ENCODE assay signal across 6 cellular contexts in the genomic region with DNA sequence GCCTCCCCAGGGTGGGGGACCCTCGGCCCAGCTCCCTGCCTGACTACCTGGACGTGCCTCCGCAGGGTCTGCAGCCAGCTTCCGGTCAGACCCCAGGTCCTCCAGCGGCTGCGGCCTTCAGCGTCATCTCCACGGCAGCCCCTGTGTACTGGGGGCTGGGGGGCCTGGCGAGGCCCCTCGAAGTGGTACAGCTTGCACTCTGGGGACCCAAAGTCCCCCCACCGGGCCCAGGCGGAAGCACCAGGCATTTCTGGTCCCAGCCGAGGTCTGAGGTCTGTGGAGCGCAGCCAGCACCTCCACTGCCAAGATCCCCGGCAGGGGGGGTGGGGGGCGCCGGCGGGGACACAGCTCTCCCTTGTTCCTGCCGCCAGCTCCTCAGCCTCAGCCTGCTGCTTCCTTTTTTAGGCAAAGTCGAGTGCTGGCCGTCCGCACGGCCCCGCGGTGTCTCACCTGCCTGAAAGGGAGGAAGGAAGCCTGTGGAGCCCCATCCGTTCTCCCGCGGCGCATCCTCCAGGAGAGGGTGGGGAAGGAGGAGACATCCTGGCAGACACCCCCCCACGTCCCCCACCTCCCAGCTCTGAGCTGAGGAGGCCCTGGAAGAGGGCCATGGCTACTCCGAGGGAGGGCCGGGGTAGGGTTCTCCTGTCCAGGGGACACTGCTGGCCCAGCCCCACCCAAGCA. TPM values are rescaled to one million over a fixed set of nuclear protein-coding genes. Genes with fewer than 3 reads are reported as not detected.
DNase-seq lines count a peak whose midpoint lies in the region; ATAC-seq and TF ChIP-seq lines count a peak whose summit lies in the region.

No MANE protein-coding gene starts in this region.

- no peaks in the 10 kb centered on the region for H3K36me3 ChIP-seq in effector memory CD4-positive, alpha-beta T cell (ENCODE audit: control insufficient read depth, insufficient read depth, low read length)

- ATAC-seq in esophagus mucosa (peak; percentile 4), sciatic nerve (peak; percentile 40)

- no peaks in the 10 kb centered on the region for H3K9me3 ChIP-seq in effector memory CD4-positive, alpha-beta T cell (ENCODE audit: control insufficient read depth, low read length)

- TF ChIP-seq RAD21 in Ishikawa (IDR thresholded peaks at IDR 0.05; ENCODE audit: low read depth): no peak

- DNase-seq in sciatic nerve (ENCODE audit: low spot score): peak; percentile 85
- DNase-seq in effector memory CD4-positive, alpha-beta T cell: no peak
- no peak for DNase-seq in NCI-H1092 (lab: John Stamatoyannopoulos, UW)
- DNase-seq in central memory CD4-positive, alpha-beta T cell: no peak

- no peak overlapping the region for H3K4me3 ChIP-seq in effector memory CD4-positive, alpha-beta T cell (ENCODE audit: insufficient read depth, low read depth, low read length, poor library complexity, severe bottlenecking)

- peaks cover 9% of the 10 kb centered on the region for H3K4me1 ChIP-seq in effector memory CD4-positive, alpha-beta T cell (ENCODE audit: control insufficient read depth, insufficient read depth, low read length, poor library complexity, severe bottlenecking)

- no peak overlapping the region for H3K27ac ChIP-seq in effector memory CD4-positive, alpha-beta T cell (ENCODE audit: insufficient read depth, low read length, poor library complexity, severe bottlenecking)

- intact Hi-C loops in sciatic nerve (cut with DNase I): no loop called here

- TF ChIP-seq EP300 in Ishikawa (IDR thresholded peaks at IDR 0.05; ENCODE audit: borderline replicate concordance): no peak

- peaks cover 46% of the 10 kb centered on the region for H3K27me3 ChIP-seq in effector memory CD4-positive, alpha-beta T cell (replicated peaks; ENCODE audit: control insufficient read depth, insufficient read depth, low read length, poor library complexity, severe bottlenecking)

TF ChIP-seq in Ishikawa, 13 proteins besides CTCF, POLR2A, EP300 and RAD21:
- no peak for TF ChIP-seq TCF12 (IDR thresholded peaks at IDR 0.05; ENCODE audit: low read depth)
- TF ChIP-seq ZBTB7A (IDR thresholded peaks at IDR 0.05; ENCODE audit: low read depth): peak; percentile 74
- TF ChIP-seq TEAD4 (IDR thresholded peaks at IDR 0.05): no peak
- TF ChIP-seq, protein P1, sequence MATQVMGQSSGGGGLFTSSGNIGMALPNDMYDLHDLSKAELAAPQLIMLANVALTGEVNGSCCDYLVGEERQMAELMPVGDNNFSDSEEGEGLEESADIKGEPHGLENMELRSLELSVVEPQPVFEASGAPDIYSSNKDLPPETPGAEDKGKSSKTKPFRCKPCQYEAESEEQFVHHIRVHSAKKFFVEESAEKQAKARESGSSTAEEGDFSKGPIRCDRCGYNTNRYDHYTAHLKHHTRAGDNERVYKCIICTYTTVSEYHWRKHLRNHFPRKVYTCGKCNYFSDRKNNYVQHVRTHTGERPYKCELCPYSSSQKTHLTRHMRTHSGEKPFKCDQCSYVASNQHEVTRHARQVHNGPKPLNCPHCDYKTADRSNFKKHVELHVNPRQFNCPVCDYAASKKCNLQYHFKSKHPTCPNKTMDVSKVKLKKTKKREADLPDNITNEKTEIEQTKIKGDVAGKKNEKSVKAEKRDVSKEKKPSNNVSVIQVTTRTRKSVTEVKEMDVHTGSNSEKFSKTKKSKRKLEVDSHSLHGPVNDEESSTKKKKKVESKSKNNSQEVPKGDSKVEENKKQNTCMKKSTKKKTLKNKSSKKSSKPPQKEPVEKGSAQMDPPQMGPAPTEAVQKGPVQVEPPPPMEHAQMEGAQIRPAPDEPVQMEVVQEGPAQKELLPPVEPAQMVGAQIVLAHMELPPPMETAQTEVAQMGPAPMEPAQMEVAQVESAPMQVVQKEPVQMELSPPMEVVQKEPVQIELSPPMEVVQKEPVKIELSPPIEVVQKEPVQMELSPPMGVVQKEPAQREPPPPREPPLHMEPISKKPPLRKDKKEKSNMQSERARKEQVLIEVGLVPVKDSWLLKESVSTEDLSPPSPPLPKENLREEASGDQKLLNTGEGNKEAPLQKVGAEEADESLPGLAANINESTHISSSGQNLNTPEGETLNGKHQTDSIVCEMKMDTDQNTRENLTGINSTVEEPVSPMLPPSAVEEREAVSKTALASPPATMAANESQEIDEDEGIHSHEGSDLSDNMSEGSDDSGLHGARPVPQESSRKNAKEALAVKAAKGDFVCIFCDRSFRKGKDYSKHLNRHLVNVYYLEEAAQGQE (IDR thresholded peaks at IDR 0.05; ENCODE audit: low read depth): no peak
- TF ChIP-seq NFIC (IDR thresholded peaks at IDR 0.05): no peak
- TF ChIP-seq CEBPB (IDR thresholded peaks at IDR 0.05): no peak
- TF ChIP-seq FOXM1 (IDR thresholded peaks at IDR 0.05; ENCODE audit: borderline replicate concordance, low read depth): no peak
- no peak for TF ChIP-seq TAF1 (IDR thresholded peaks at IDR 0.05; ENCODE audit: low read depth)
- no peak for TF ChIP-seq CREB1 (IDR thresholded peaks at IDR 0.05; ENCODE audit: low read depth)
- TF ChIP-seq EGR1 (IDR thresholded peaks at IDR 0.05): no peak
- TF ChIP-seq USF1 (IDR thresholded peaks at IDR 0.05): no peak
- TF ChIP-seq, protein P2, sequence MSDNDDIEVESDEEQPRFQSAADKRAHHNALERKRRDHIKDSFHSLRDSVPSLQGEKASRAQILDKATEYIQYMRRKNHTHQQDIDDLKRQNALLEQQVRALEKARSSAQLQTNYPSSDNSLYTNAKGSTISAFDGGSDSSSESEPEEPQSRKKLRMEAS (IDR thresholded peaks at IDR 0.05): peak; percentile 4; the same call in 1 of the 2 replicates
- no peak for TF ChIP-seq YY1 (IDR thresholded peaks at IDR 0.05; ENCODE audit: low read depth)

RNA-seq across cellular contexts. Expression of gene VWA1, which starts 1.2 kb away (rescaled TPM):
- total RNA-seq in esophagus mucosa: 29.4 TPM
- 175 TPM for total RNA-seq in sciatic nerve

RNA-seq across cellular contexts. Expression of gene ANKRD65, which starts 13.2 kb away (rescaled TPM):
- 11.9 TPM for total RNA-seq in esophagus mucosa
- total RNA-seq in sciatic nerve: 11.2 TPM

RNA-seq across cellular contexts. Expression of gene ATAD3C, which starts 15.2 kb away (rescaled TPM):
- total RNA-seq in esophagus mucosa (2.1 TPM), sciatic nerve (2.4 TPM)

RNA-seq across cellular contexts. Expression of gene MRPL20, which starts 27.2 kb away (rescaled TPM):
- total RNA-seq in esophagus mucosa (89.2 TPM), sciatic nerve (75.6 TPM)

RNA-seq across cellular contexts. Expression of gene CCNL2, which starts 35.1 kb away (rescaled TPM):
- total RNA-seq in esophagus mucosa (58.3 TPM), sciatic nerve (207 TPM)
